In the genomic region with DNA sequence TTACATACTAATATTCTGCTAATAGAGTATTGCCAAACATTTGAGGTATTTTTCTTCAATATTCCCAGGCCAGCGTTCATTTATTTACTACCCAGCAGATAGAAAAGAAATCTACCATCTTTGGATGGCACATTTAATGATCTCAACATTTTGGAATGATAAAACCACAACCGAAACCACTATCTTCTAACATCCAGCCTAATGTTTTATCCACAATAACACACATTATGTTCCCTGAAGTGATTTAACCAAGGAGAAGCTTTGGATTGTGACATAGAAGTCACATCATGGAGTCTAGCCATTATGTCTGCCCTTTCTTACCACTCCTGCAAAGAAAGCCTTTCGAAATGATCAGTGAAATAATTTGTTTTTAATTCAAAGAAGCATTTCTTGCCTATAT, we compare ENCODE assay signal across 15 cellular contexts.
DNase-seq lines count a peak whose midpoint lies in the region; ATAC-seq and TF ChIP-seq lines count a peak whose summit lies in the region.
"Had no signal": no experiment of that assay in that cellular context is flagged by ENCODE, and none has a peak within 500 bp of the region (broad histone marks: within the 10 kb centered on the region; RNA-seq: fewer than 3 reads in every experiment).

No MANE protein-coding gene starts in this region.

- 91 to 93% methylated on average over 3 of the region's 3 CpGs for whole genome bisulfite sequencing in heart right ventricle, 2 donors

- H3K36me3 ChIP-seq in CD8-positive, alpha-beta memory T cell (ENCODE audit: insufficient read depth, low read length): no peaks in the 10 kb centered on the region
- no peaks in the 10 kb centered on the region for H3K36me3 ChIP-seq in heart right ventricle

- intact Hi-C loops in heart right ventricle (cut with DNase I): no loop called here

- H3K4me1 Mint-ChIP-seq in CD8-positive, alpha-beta memory T cell: no peaks in the 10 kb centered on the region
- H3K4me1 Mint-ChIP-seq: B cell had no signal

- H3K9me3 Mint-ChIP-seq in CD8-positive, alpha-beta memory T cell: peaks cover 0 to 7% (median 0%) of the 10 kb centered on the region in 5 donors

- H3K4me1 ChIP-seq in CD8-positive, alpha-beta memory T cell (ENCODE audit: insufficient read depth, low read length): no peaks in the 10 kb centered on the region
- H3K4me1 ChIP-seq in heart right ventricle: no peaks in the 10 kb centered on the region

- H3K9me3 ChIP-seq in CD8-positive, alpha-beta memory T cell (ENCODE audit: low read length): no peaks in the 10 kb centered on the region
- H3K9me3 ChIP-seq in heart right ventricle: peaks cover 0 to 15% (median 0%) of the 10 kb centered on the region in 11 donors

- CTCF ChIA-PET in CD8-positive, alpha-beta memory T cell (lab: Charles Lee): no interaction called here

- POLR2A ChIA-PET in CD8-positive, alpha-beta memory T cell (lab: Charles Lee): no interaction called here

- H3K27me3 ChIP-seq in CD8-positive, alpha-beta memory T cell (ENCODE audit: insufficient read depth, low read length, poor library complexity, severe bottlenecking): no peaks in the 10 kb centered on the region
- H3K27me3 ChIP-seq in heart right ventricle: no peaks in the 10 kb centered on the region

- no peak overlapping the region for H3K27ac ChIP-seq in CD8-positive, alpha-beta memory T cell (ENCODE audit: low read depth, low read length)
- no peak overlapping the region for H3K27ac ChIP-seq in heart right ventricle

- no peak for TF ChIP-seq CTCF in heart right ventricle (IDR thresholded peaks at IDR 0.05)

- H3K36me3 Mint-ChIP-seq in CD8-positive, alpha-beta memory T cell: no peaks in the 10 kb centered on the region

- H3K4me3 ChIP-seq in CD8-positive, alpha-beta memory T cell (ENCODE audit: low read length): no peak overlapping the region
- H3K4me3 ChIP-seq in heart right ventricle: no peak overlapping the region
- H3K4me3 ChIP-seq: GM12878 had no signal

- DNase-seq in EH (ENCODE audit: low read depth) (peak; percentile 2), HT1080 (ENCODE audit: low read depth) (peak; percentile 54), astrocyte of the hippocampus (ENCODE audit: low read depth, low spot score) (peak; percentile 14), renal cortical epithelial cell (ENCODE audit: low read depth) (peak; percentile 9), heart right ventricle (no peak), NCI-H146 (lab: John Stamatoyannopoulos, UW) (no peak)
- no peak for DNase-seq in CD8-positive, alpha-beta memory T cell
- DNase-seq: C1 segment of cervical spinal cord; CD4-positive, alpha-beta T cell; DND-41; IMR-90 had no signal

- peaks cover 0 to 2% of the 10 kb centered on the region in 2 donors for H3K27me3 Mint-ChIP-seq in CD8-positive, alpha-beta memory T cell
- H3K27me3 Mint-ChIP-seq: B cell; CD4-positive, alpha-beta T cell had no signal

- H3K27ac Mint-ChIP-seq in CD8-positive, alpha-beta memory T cell: no peak overlapping the region
- H3K27ac Mint-ChIP-seq: B cell; CD4-positive, alpha-beta T cell had no signal

- no peak overlapping the region for H3K4me3 Mint-ChIP-seq in CD8-positive, alpha-beta memory T cell
- H3K4me3 Mint-ChIP-seq: B cell; CD4-positive, alpha-beta T cell had no signal

- ATAC-seq in heart right ventricle (no peak), HG03095 (IDR thresholded peaks at IDR 0.05; ENCODE audit: unreplicated experiment) (no peak)
- ATAC-seq: GM12878, HCT116 had no signal

Comparison
In these comparisons a context has a peak if more than half of its experiments do, and no peak if none do; other contexts are left out.
1. DNase-seq: peak in EH (single experiment), HT1080 (single experiment), astrocyte of the hippocampus (single experiment) and renal cortical epithelial cell (single experiment); none in CD8-positive, alpha-beta memory T cell (0 of 5), heart right ventricle (0 of 2) and NCI-H146 (single experiment).